16 cellular contexts compared by ENCODE assay signal in genomic region chr17:4150106-4150505, GRCh38. TPM values are rescaled to one million over a fixed set of nuclear protein-coding genes. Genes with fewer than 3 reads are reported as not detected.
DNase-seq lines count a peak whose midpoint lies in the region; ATAC-seq and TF ChIP-seq lines count a peak whose summit lies in the region.
"Had no signal": no experiment of that assay in that cellular context is flagged by ENCODE, and none has a peak within 500 bp of the region (broad histone marks: within the 10 kb centered on the region; RNA-seq: fewer than 3 reads in every experiment).

No MANE protein-coding gene starts in this region.

- H3K9me3 ChIP-seq in H9 (ENCODE audit: control insufficient read depth, low read depth, low read length) = no peaks in the 10 kb centered on the region
- H3K9me3 ChIP-seq in upper lobe of right lung = no peaks in the 10 kb centered on the region
- H3K9me3 ChIP-seq in left ventricle myocardium inferior (replicated peaks) = no peaks in the 10 kb centered on the region

- H4K20me1 ChIP-seq in H9 (ENCODE audit: control insufficient read depth, insufficient read depth, insufficient read length) = no peaks in the 10 kb centered on the region

- H2BK20ac ChIP-seq in H9 (ENCODE audit: low read depth, low read length, poor library complexity, severe bottlenecking) = no peak overlapping the region

- no peak overlapping the region for H4K5ac ChIP-seq in H9 (ENCODE audit: insufficient read length, low read depth, low read length)

- no peak overlapping the region for H2BK5ac ChIP-seq in H9 (ENCODE audit: insufficient read length, low read length)

- H3K4me3 ChIP-seq in upper lobe of right lung = no peak overlapping the region
- no peak overlapping the region for H3K4me3 ChIP-seq in left ventricle myocardium inferior

- H3K79me2 ChIP-seq in H9 (ENCODE audit: insufficient read depth, low read length) = no peaks in the 10 kb centered on the region

- intact Hi-C loops in upper lobe of right lung (cut with DNase I) = no loop called here
- intact Hi-C loops in left ventricle myocardium inferior (cut with micrococcal nuclease) = no loop called here

- H3K27ac ChIP-seq in H9 (ENCODE audit: insufficient read length, low read depth, low read length) (no peak overlapping the region), foreskin keratinocyte (no peak overlapping the region), upper lobe of right lung (no peak overlapping the region), left ventricle myocardium inferior (replicated peaks) (no peak overlapping the region)

- H3K4me3 Mint-ChIP-seq in H9 = no peak overlapping the region

- no peak overlapping the region for H2AK5ac ChIP-seq in H9 (ENCODE audit: insufficient read length, low read length)

- no peak overlapping the region for H3K4me2 ChIP-seq in H9 (ENCODE audit: insufficient read depth, insufficient read length, low read length)

- no peaks in the 10 kb centered on the region for H3K23me2 ChIP-seq in H9 (ENCODE audit: insufficient read length, low read depth, low read length, poor library complexity, severe bottlenecking)

- H2BK15ac ChIP-seq in H9 (ENCODE audit: low read depth, low read length) = no peak overlapping the region

- no peaks in the 10 kb centered on the region for H3K9me3 Mint-ChIP-seq in H9

- H4K8ac ChIP-seq in H9 (replicated peaks; ENCODE audit: insufficient read length, low read depth, low read length) = no peak overlapping the region

- H3K36me3 ChIP-seq in upper lobe of right lung (peaks cover 9% of the 10 kb centered on the region), left ventricle myocardium inferior (peaks cover 33% of the 10 kb centered on the region)

- no peak for DNase-seq in H9
- DNase-seq in SKM-1 treated with dmso at 0.1 percent for 144 hours (lab: John Stamatoyannopoulos, UW; ENCODE audit: unreplicated experiment) = peak; percentile 48
- DNase-seq in foreskin keratinocyte = no peak
- DNase-seq in upper lobe of right lung = no peak
- DNase-seq in activated effector memory CD4-positive, alpha-beta T cell treated with anti-CD3 and anti-CD28 coated beads, Interleukin-2, amount 50 U/mL, for 16 hours = no peak
- no peak for DNase-seq in left ventricle myocardium inferior
- no peak for DNase-seq in cerebellum (ENCODE audit: low spot score)
- DNase-seq: ACHN, COR-L47, KG1, NCI-H1105 treated with DMSO at 0.1 percent for 48 hours, NCI-H1694 treated with DMSO at 0.1 percent for 48 hours, NCI-H226, NCI-H524 treated with DMSO at 0.1 percent for 48 hours, SHP77 had no signal

- WGBS in H9 (ENCODE audit: extremely low coverage, insufficient read length, low lambda C conversion rate) = no CpG with 5 or more reads among the region's 6 CpGs

- no peaks in the 10 kb centered on the region for H3K79me1 ChIP-seq in H9 (ENCODE audit: insufficient read depth, low read depth, low read length, poor library complexity, severe bottlenecking)

- H3K27ac Mint-ChIP-seq in H9 = no peak overlapping the region

- H3K56ac ChIP-seq in H9 (ENCODE audit: insufficient read length, low read depth, low read length) = no peak overlapping the region

- H2AFZ ChIP-seq in H9 (ENCODE audit: low read length) = no peak overlapping the region

- H3K4me1 Mint-ChIP-seq in H9 = no peaks in the 10 kb centered on the region

- no peak overlapping the region for H2BK12ac ChIP-seq in H9 (ENCODE audit: insufficient read length, low read depth, low read length)

- ATAC-seq in foreskin keratinocyte (no peak), upper lobe of right lung (peak; percentile 33)
- ATAC-seq: HCT116 had no signal

- H3K27me3 Mint-ChIP-seq in H9 (ENCODE audit: low read depth) = no peaks in the 10 kb centered on the region

- H4K91ac ChIP-seq in H9 (ENCODE audit: insufficient read length, low read depth, low read length) = no peak overlapping the region

- H3K18ac ChIP-seq in H9 (ENCODE audit: insufficient read length, low read depth, low read length) = no peak overlapping the region

- TF ChIP-seq CTCF in H9 (conservative IDR thresholded peaks at IDR 0.05) (peak; percentile 26; the same call in 2 of the 3 replicates), foreskin keratinocyte (conservative IDR thresholded peaks at IDR 0.05) (peak; percentile 19), upper lobe of right lung (IDR thresholded peaks at IDR 0.05) (no peak), left ventricle myocardium inferior (IDR thresholded peaks at IDR 0.05; ENCODE audit: borderline replicate concordance) (no peak)

- H3K36me3 Mint-ChIP-seq in H9 (ENCODE audit: insufficient read depth in 1 of 3, low read depth in 3 of 3) = no peaks in the 10 kb centered on the region; a peak in 2 of 7 replicates

- no peak overlapping the region for H3K4ac ChIP-seq in H9 (ENCODE audit: low read depth, low read length)

- no peaks in the 10 kb centered on the region for H3K4me1 ChIP-seq in H9 (ENCODE audit: insufficient read depth, low read length)
- no peaks in the 10 kb centered on the region for H3K4me1 ChIP-seq in foreskin keratinocyte
- H3K4me1 ChIP-seq in upper lobe of right lung = no peaks in the 10 kb centered on the region
- H3K4me1 ChIP-seq in left ventricle myocardium inferior = no peaks in the 10 kb centered on the region

- no peak overlapping the region for H3K14ac ChIP-seq in H9 (ENCODE audit: insufficient read depth, low read length)

- no peak overlapping the region for H3T11ph ChIP-seq in H9 (ENCODE audit: low read length)

- H3K27me3 ChIP-seq in H9 (ENCODE audit: insufficient read depth, low read length) (no peaks in the 10 kb centered on the region), foreskin keratinocyte (no peaks in the 10 kb centered on the region), upper lobe of right lung (no peaks in the 10 kb centered on the region), left ventricle myocardium inferior (ENCODE audit: low read depth) (no peaks in the 10 kb centered on the region)

- no peak overlapping the region for H3K23ac ChIP-seq in H9 (ENCODE audit: insufficient read length, low read depth, low read length)

- H2BK120ac ChIP-seq in H9 (ENCODE audit: low read depth, low read length, poor library complexity, severe bottlenecking) = no peak overlapping the region

- H3K9ac ChIP-seq in H9 (ENCODE audit: extremely low read depth, insufficient read length, low read length) = no peak overlapping the region

RNA-seq across cellular contexts. Expression of gene CYB5D2, which starts 7.1 kb away (rescaled TPM):
- total RNA-seq in H9 (2021) (7.8 and 8.4 TPM in 2 replicates), foreskin keratinocyte (5.1 and 6.5 TPM in 2 replicates), upper lobe of right lung (12.5 TPM), left ventricle myocardium inferior (6.7 TPM), cerebellum (20.0 TPM)
- 5.6 and 7.5 TPM in 2 replicates for polyA plus RNA-seq in foreskin keratinocyte

RNA-seq across cellular contexts. Expression of gene ZZEF1, which starts 7.3 kb away (rescaled TPM):
- total RNA-seq in H9 (2021) (17.4 and 22.1 TPM in 2 replicates), foreskin keratinocyte (19.6 and 20.7 TPM in 2 replicates), upper lobe of right lung (50.9 TPM), left ventricle myocardium inferior (29.9 TPM), cerebellum (60.2 TPM)
- 2.8 and 3.2 TPM in 2 replicates for polyA plus RNA-seq in foreskin keratinocyte

Comparison
In these comparisons a context has a peak if more than half of its experiments do, and no peak if none do; other contexts are left out.
1. CTCF ChIP-seq: peak in H9 (single experiment) and foreskin keratinocyte (single experiment); none in upper lobe of right lung (single experiment) and left ventricle myocardium inferior (single experiment).